In genomic region chr10:79685044-79685685, GRCh38 we compare ENCODE assay signal across 8 cellular contexts. TPM values are rescaled to one million over a fixed set of nuclear protein-coding genes. Genes with fewer than 3 reads are reported as not detected.
DNase-seq lines count a peak whose midpoint lies in the region; ATAC-seq and TF ChIP-seq lines count a peak whose summit lies in the region.
"Not testable (repeated sequence)": the region's sequence is repeated elsewhere in the genome, so short reads cannot be mapped to it uniquely, and the experiment has no call there.

No MANE protein-coding gene starts in this region.

- not testable (repeated sequence) for H3K4me1 Mint-ChIP-seq in T-cell

- H3K4me3 Mint-ChIP-seq in T-cell = not testable (repeated sequence)

- peaks cover 23% of the 10 kb centered on the region for H3K36me3 Mint-ChIP-seq in T-cell

- intact Hi-C loops in Right ventricle myocardium superior (cut with DNase I) = not testable (repeated sequence)

- H3K27me3 Mint-ChIP-seq in T-cell = not testable (repeated sequence)

- not testable (repeated sequence) for H3K27ac Mint-ChIP-seq in T-cell

- not testable (repeated sequence) for TF ChIP-seq CTCF in AG09319 (IDR thresholded peaks at IDR 0.05; ENCODE audit: low read depth, low read length)

- not testable (repeated sequence) for H3K9me3 Mint-ChIP-seq in T-cell

- ATAC-seq in GM18907 (IDR thresholded peaks at IDR 0.05; ENCODE audit: unreplicated experiment) (peak; percentile 83), HG02885 (IDR thresholded peaks at IDR 0.05; ENCODE audit: poor library complexity, unreplicated experiment) (peak; percentile 79), T-cell (replicated peaks in 1 of 4) (peak; percentile 57 to 99 (median 78))
- ATAC-seq in Right ventricle myocardium superior (ENCODE audit: poor library complexity) = not testable (repeated sequence)

- CTCF ChIA-PET in T-cell (lab: Charles Lee) = not testable (repeated sequence)

- POLR2A ChIA-PET in T-cell (lab: Charles Lee) = not testable (repeated sequence)

- peak; percentile 3 for DNase-seq in AG09319 (ENCODE audit: extremely low read depth, low read depth)
- DNase-seq in NCI-H1092 (lab: John Stamatoyannopoulos, UW) = peak; percentile 10
- DNase-seq in T-cell = peak in 30 of 34 experiments; percentile 7 to 67 (median 28)
- peak; percentile 60 for DNase-seq in activated gamma-delta T cell treated with Interleukin-2 at 50 U/mL for 16 hours
- peak; percentile 47 for DNase-seq in Right ventricle myocardium superior
- peak in 3 of 4 experiments; percentile 14 to 25 (median 18) for DNase-seq in stimulated activated CD4-positive, alpha-beta T cell treated with anti-CD3 and anti-CD28 coated beads, Interleukin-1b, Interleukin-23, amount 100 ng/mL, for 24 hours (ENCODE audit: low read depth in 4 of 4, low spot score in 1 of 4)

RNA-seq across cellular contexts. Expression of gene NUTM2B, which starts 17.9 kb away (rescaled TPM):
- total RNA-seq in T-cell = 1 to 10 TPM; 1.4 to 2.5 (median 1.6) TPM
- total RNA-seq in Right ventricle myocardium superior = 1.2 TPM

Comparison
In these comparisons a context has a peak if more than half of its experiments do, and no peak if none do; other contexts are left out.
1. DNase-seq: peak in every context shown above with its lines; median percentile 60 in activated gamma-delta T cell treated with Interleukin-2 at 50 U/mL for 16 hours; 47 in Right ventricle myocardium superior; 28 in T-cell; 18 in stimulated activated CD4-positive, alpha-beta T cell treated with anti-CD3 and anti-CD28 coated beads, Interleukin-1b, Interleukin-23, amount 100 ng/mL, for 24 hours; 10 in NCI-H1092; 3 in AG09319.